In the genomic region with DNA sequence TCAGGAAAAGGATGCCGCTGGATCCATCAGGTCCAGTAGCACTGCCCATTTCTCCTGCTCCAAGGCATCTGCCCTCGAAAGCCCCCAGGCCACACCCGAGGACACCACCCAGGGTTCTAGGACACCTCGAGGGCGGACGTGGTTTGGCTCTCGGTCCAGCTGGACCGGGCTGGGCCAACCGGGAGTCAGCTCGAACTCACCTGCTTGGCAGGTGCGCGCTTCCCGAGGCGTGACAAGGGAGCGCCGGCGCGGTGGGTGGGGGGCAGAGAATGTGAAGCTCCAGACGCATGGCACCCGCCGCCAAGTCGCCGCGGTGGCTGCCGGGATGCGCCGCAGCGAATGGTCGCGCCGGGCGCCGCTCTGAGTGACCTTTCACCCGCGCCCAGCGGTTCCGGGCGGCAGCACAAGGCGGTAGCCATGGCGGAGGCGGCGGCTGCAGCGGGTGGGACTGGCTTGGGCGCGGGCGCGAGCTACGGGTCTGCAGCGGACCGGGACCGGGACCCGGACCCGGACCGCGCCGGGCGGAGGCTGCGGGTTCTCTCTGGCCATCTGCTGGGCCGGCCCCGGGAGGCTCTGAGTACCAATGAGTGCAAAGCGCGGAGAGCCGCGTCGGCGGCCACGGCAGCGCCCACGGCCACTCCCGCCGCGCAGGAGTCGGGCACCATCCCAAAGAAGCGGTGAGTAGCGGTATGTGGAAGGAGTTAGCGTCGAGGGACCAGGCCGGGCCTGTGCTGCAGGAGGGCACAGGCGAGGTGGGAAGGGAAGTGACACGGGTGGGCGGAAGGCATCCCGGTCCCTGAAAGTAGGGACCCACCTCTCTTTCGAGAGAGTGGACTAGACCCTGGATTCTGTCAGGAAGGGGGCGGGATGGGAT, we compare ENCODE assay signal across 1 cellular context.
TF ChIP-seq lines count a peak whose summit lies in the region.

A gene (plus strand): TSS at position 401 of the 874 bp plus-strand sequence. CDS start 17 bp downstream, at position 418.

TF ChIP-seq in SK-N-SH treated with all-trans-retinoic acid at 6 μM for 48 hours, 23 proteins besides CTCF, POLR2A, EP300 and RAD21 (continued from another document):
- TF ChIP-seq, protein P1, sequence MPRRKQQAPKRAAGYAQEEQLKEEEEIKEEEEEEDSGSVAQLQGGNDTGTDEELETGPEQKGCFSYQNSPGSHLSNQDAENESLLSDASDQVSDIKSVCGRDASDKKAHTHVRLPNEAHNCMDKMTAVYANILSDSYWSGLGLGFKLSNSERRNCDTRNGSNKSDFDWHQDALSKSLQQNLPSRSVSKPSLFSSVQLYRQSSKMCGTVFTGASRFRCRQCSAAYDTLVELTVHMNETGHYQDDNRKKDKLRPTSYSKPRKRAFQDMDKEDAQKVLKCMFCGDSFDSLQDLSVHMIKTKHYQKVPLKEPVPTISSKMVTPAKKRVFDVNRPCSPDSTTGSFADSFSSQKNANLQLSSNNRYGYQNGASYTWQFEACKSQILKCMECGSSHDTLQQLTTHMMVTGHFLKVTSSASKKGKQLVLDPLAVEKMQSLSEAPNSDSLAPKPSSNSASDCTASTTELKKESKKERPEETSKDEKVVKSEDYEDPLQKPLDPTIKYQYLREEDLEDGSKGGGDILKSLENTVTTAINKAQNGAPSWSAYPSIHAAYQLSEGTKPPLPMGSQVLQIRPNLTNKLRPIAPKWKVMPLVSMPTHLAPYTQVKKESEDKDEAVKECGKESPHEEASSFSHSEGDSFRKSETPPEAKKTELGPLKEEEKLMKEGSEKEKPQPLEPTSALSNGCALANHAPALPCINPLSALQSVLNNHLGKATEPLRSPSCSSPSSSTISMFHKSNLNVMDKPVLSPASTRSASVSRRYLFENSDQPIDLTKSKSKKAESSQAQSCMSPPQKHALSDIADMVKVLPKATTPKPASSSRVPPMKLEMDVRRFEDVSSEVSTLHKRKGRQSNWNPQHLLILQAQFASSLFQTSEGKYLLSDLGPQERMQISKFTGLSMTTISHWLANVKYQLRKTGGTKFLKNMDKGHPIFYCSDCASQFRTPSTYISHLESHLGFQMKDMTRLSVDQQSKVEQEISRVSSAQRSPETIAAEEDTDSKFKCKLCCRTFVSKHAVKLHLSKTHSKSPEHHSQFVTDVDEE (CRISPR knock-in tag; IDR thresholded peaks at IDR 0.05): peak; percentile 69
- no peak for TF ChIP-seq ESRRG (CRISPR knock-in tag; IDR thresholded peaks at IDR 0.05)
